ENCODE assay signal across 14 cellular contexts in genomic region chr3:188183452-188183851, GRCh38.
"Had no signal": no experiment of that assay in that cellular context is flagged by ENCODE, and none has a peak within 500 bp of the region (broad histone marks: within the 10 kb centered on the region; RNA-seq: fewer than 3 reads in every experiment).

No MANE protein-coding gene starts in this region.

- DNase-seq: activated CD4-positive, alpha-beta T cell treated with anti-CD3 and anti-CD28 coated beads, Interleukin-2, amount 50 U/mL, for 1 hour; activated CD4-positive, CD25-positive, alpha-beta regulatory T cell; activated naive CD4-positive, alpha-beta T cell treated with Interleukin-2 at 50 U/mL for 16 hours; aorta; hippocampal formation; kidney; left lung; occipital lobe; right lobe of liver; T-helper 2 cell had no signal

- H3K27ac ChIP-seq: left lung, right lobe of liver had no signal

- H3K9me3 Mint-ChIP-seq: memory B cell; nephron; stimulated activated naive CD8-positive, alpha-beta T cell treated with anti-CD3 and anti-CD28 coated beads, Interleukin-15, Interleukin-2, amounts not matched to agents 100 ng/mL and 50 ng/mL, for 24 hours had no signal

- ATAC-seq: left lung, right lobe of liver had no signal

- H3K4me3 ChIP-seq: breast epithelium, left lung, right lobe of liver had no signal

- H3K27me3 ChIP-seq: breast epithelium, left lung, right lobe of liver had no signal

- H3K9me3 ChIP-seq: breast epithelium, left lung, right lobe of liver had no signal

- H3K4me3 Mint-ChIP-seq: memory B cell; nephron; stimulated activated naive CD8-positive, alpha-beta T cell treated with anti-CD3 and anti-CD28 coated beads, Interleukin-15, Interleukin-2, amounts not matched to agents 100 ng/mL and 50 ng/mL, for 24 hours had no signal

- H3K36me3 ChIP-seq: breast epithelium, left lung, right lobe of liver had no signal

- H3K27me3 Mint-ChIP-seq: memory B cell; stimulated activated naive CD8-positive, alpha-beta T cell treated with anti-CD3 and anti-CD28 coated beads, Interleukin-15, Interleukin-2, amounts not matched to agents 100 ng/mL and 50 ng/mL, for 24 hours had no signal

- H3K27ac Mint-ChIP-seq: memory B cell; nephron; stimulated activated naive CD8-positive, alpha-beta T cell treated with anti-CD3 and anti-CD28 coated beads, Interleukin-15, Interleukin-2, amounts not matched to agents 100 ng/mL and 50 ng/mL, for 24 hours had no signal
